In the genomic region with DNA sequence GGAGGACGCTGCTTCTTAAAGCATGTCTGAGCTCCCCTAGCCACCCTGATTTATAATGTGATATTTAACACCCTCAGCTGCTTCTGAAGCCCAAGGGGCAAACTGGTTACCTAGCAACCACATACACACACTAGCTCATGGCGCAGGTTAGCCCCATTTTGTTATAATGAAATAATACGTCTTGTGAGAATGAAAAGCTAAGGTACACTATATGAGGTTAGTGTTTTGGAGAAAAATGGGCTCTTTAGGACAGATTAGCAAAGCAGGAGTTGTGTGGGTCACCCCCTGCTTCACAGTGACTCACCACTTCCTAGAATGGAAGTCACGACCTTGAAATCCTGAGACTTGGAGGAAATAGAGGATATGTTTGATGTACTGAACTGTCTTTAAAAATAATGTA, we compare ENCODE assay signal across 12 cellular contexts.
DNase-seq lines count a peak whose midpoint lies in the region; TF ChIP-seq lines count a peak whose summit lies in the region.
"Had no signal": no experiment of that assay in that cellular context is flagged by ENCODE, and none has a peak within 500 bp of the region (broad histone marks: within the 10 kb centered on the region; RNA-seq: fewer than 3 reads in every experiment).

No MANE protein-coding gene starts in this region.

- in situ Hi-C loops in GM13977 (cut with MboI; ENCODE audit: low pct_unique_long_range_greater_than_20kb, low sequenced_read_pairs, unreplicated experiment): no loop called here

- peak; percentile 40 for DNase-seq in AG20443 (ENCODE audit: low spot score)
- DNase-seq in NCI-H128 (lab: John Stamatoyannopoulos, UW; ENCODE audit: unreplicated experiment): peak; percentile 1
- peak; percentile 7 for DNase-seq in astrocyte of the hippocampus (ENCODE audit: low read depth, low spot score)
- DNase-seq in kidney tubule cell (ENCODE audit: low spot score): peak; percentile 50
- DNase-seq in activated effector memory CD4-positive, alpha-beta T cell treated with anti-CD3 and anti-CD28 coated beads, Interleukin-2, amount 50 U/mL, for 16 hours: no peak
- no peak for DNase-seq in GM13977 (ENCODE audit: low spot score)
- no peak for DNase-seq in NCI-H2196 treated with DMSO at 0.1 percent for 48 hours (lab: John Stamatoyannopoulos, UW; ENCODE audit: unreplicated experiment)
- DNase-seq in NK-92 (lab: John Stamatoyannopoulos, UW; ENCODE audit: unreplicated experiment): no peak
- DNase-seq: DND-41, left ventricle myocardium inferior, Right ventricle myocardium superior, uterus had no signal

- TF ChIP-seq CTCF in GM13977 (IDR thresholded peaks at IDR 0.05; ENCODE audit: extremely low read depth, insufficient read depth, missing control alignments): no peak

Comparison
In these comparisons a context has a peak if more than half of its experiments do, and no peak if none do; other contexts are left out.
1. DNase-seq: peak in AG20443 (single experiment), NCI-H128 (single experiment), astrocyte of the hippocampus (single experiment) and kidney tubule cell (single experiment); none in activated effector memory CD4-positive, alpha-beta T cell treated with anti-CD3 and anti-CD28 coated beads, Interleukin-2, amount 50 U/mL, for 16 hours (single experiment), GM13977 (single experiment), NCI-H2196 treated with DMSO at 0.1 percent for 48 hours (single experiment) and NK-92 (single experiment).